Comparison of ENCODE assay signal across 1 cellular context in the genomic region with DNA sequence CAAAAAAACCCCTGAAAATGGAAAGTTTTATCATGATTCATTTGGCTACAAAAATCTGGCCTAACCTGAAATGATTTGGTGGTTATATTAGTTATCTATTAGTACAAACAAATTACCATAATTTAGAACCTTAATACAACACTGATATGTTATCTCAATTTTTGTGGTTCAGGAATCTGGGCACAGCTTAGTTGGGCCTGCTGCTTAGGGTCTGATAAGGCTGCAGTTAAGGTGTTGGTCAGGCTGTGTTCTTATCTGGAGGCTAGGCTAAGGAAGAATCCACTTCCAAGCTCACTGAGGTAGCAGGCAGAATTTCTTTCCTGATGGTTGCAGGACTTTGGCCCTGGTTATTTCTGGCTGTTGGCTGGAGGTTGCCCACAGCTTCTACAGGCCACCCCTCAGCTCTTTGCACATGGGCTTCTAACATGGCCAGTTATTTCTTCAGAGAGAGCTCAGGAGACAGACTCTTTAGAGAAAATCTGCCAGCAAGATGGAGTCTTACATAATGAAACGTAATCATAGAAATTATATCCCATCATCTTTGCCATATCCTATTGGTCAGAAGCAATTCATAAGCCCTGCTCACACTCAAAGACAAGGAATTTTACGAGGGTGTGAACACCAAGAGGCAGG.
TF ChIP-seq lines count a peak whose summit lies in the region.

No MANE protein-coding gene starts in this region.

TF ChIP-seq in K562, 482 proteins besides CTCF, POLR2A, EP300 and RAD21 (continued from another document and continues in another):
- TF ChIP-seq, protein P1, sequence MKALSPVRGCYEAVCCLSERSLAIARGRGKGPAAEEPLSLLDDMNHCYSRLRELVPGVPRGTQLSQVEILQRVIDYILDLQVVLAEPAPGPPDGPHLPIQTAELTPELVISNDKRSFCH (CRISPR knock-in tag; IDR thresholded peaks at IDR 0.05): no peak
- TF ChIP-seq, protein P1 (tag; IDR thresholded peaks at IDR 0.05): 0 out of 2 replicates have a peak, but pooled peaks have one; percentile 51
- TF ChIP-seq, protein P2, sequence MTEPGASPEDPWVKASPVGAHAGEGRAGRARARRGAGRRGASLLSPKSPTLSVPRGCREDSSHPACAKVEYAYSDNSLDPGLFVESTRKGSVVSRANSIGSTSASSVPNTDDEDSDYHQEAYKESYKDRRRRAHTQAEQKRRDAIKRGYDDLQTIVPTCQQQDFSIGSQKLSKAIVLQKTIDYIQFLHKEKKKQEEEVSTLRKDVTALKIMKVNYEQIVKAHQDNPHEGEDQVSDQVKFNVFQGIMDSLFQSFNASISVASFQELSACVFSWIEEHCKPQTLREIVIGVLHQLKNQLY (CRISPR knock-in tag; conservative IDR thresholded peaks at IDR 0.05): no peak
- TF ChIP-seq U2AF2 (optimal IDR thresholded peaks at IDR 0.05; ENCODE audit: low read depth, low read length) (no peak), NR2F6 (CRISPR knock-in tag; IDR thresholded peaks at IDR 0.05) (no peak), SIN3B (IDR thresholded peaks at IDR 0.05; ENCODE audit: low read depth) (no peak), PML (IDR thresholded peaks at IDR 0.05; ENCODE audit: low read length) (peak; percentile 81; the same call in 1 of the 2 replicates), SPI1 (IDR thresholded peaks at IDR 0.05; ENCODE audit: borderline replicate concordance, low read depth, low read length) (no peak), NR4A1 (CRISPR knock-in tag; IDR thresholded peaks at IDR 0.05) (no peak), NR4A1 (tag; IDR thresholded peaks at IDR 0.05) (peak; percentile 81), ESRRA (IDR thresholded peaks at IDR 0.05; ENCODE audit: borderline replicate concordance, low read depth) (peak; percentile 94; the same call in 1 of the 2 replicates), SMAD4 (CRISPR knock-in tag; conservative IDR thresholded peaks at IDR 0.05) (peak; percentile 78), ZNF584 (CRISPR knock-in tag; IDR thresholded peaks at IDR 0.05; ENCODE audit: low read depth) (peak; percentile 75; the same call in 1 of the 2 replicates), MCM3 (IDR thresholded peaks at IDR 0.05) (no peak), KLF13 (tag; IDR thresholded peaks at IDR 0.05; ENCODE audit: borderline replicate concordance, low read depth) (no peak), FOXK2 (conservative IDR thresholded peaks at IDR 0.05 in 1 of 2, IDR thresholded peaks at IDR 0.05 in 1 of 2; ENCODE audit: low read depth in 2 of 2) (no peak), ZSCAN29 (IDR thresholded peaks at IDR 0.05) (no peak), ATF7 (IDR thresholded peaks at IDR 0.05) (no peak), RBM39 (optimal IDR thresholded peaks at IDR 0.05; ENCODE audit: low read depth, low read length) (no peak), SIRT6 (IDR thresholded peaks at IDR 0.05; ENCODE audit: low read depth, low read length) (no peak), TAF15 (IDR thresholded peaks at IDR 0.05; ENCODE audit: low read depth, low read length) (no peak), NCOA4 (IDR thresholded peaks at IDR 0.05; ENCODE audit: partially characterized antibody) (no peak), ESRRB (CRISPR knock-in tag; IDR thresholded peaks at IDR 0.05; ENCODE audit: borderline replicate concordance) (no peak), ZNF408 (CRISPR knock-in tag; IDR thresholded peaks at IDR 0.05; ENCODE audit: low read depth) (no peak), ZNF143 (CRISPR knock-in tag; IDR thresholded peaks at IDR 0.05) (no peak), MIER1 (IDR thresholded peaks at IDR 0.05; ENCODE audit: low read depth) (no peak), ZNF444 (CRISPR knock-in tag; IDR thresholded peaks at IDR 0.05) (no peak), BACH1 (tag; IDR thresholded peaks at IDR 0.05) (no peak), KAT8 (IDR thresholded peaks at IDR 0.05; ENCODE audit: low read depth) (no peak), TEAD2 (tag; IDR thresholded peaks at IDR 0.05) (no peak), ZNF133 (CRISPR knock-in tag; IDR thresholded peaks at IDR 0.05) (no peak), MED1 (CRISPR knock-in tag; IDR thresholded peaks at IDR 0.05; ENCODE audit: borderline replicate concordance) (no peak), RBFOX2 (IDR thresholded peaks at IDR 0.05; ENCODE audit: low read depth, low read length) (no peak), DACH1 (IDR thresholded peaks at IDR 0.05; ENCODE audit: partially characterized antibody) (peak; percentile 95), ILK (tag; IDR thresholded peaks at IDR 0.05; ENCODE audit: borderline replicate concordance, low read depth) (no peak)
- TF ChIP-seq, protein P3, sequence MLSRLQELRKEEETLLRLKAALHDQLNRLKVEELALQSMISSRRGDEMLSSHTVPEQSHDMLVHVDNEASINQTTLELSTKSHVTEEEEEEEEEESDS (CRISPR knock-in tag; IDR thresholded peaks at IDR 0.05): no peak
- TF ChIP-seq, protein P4, sequence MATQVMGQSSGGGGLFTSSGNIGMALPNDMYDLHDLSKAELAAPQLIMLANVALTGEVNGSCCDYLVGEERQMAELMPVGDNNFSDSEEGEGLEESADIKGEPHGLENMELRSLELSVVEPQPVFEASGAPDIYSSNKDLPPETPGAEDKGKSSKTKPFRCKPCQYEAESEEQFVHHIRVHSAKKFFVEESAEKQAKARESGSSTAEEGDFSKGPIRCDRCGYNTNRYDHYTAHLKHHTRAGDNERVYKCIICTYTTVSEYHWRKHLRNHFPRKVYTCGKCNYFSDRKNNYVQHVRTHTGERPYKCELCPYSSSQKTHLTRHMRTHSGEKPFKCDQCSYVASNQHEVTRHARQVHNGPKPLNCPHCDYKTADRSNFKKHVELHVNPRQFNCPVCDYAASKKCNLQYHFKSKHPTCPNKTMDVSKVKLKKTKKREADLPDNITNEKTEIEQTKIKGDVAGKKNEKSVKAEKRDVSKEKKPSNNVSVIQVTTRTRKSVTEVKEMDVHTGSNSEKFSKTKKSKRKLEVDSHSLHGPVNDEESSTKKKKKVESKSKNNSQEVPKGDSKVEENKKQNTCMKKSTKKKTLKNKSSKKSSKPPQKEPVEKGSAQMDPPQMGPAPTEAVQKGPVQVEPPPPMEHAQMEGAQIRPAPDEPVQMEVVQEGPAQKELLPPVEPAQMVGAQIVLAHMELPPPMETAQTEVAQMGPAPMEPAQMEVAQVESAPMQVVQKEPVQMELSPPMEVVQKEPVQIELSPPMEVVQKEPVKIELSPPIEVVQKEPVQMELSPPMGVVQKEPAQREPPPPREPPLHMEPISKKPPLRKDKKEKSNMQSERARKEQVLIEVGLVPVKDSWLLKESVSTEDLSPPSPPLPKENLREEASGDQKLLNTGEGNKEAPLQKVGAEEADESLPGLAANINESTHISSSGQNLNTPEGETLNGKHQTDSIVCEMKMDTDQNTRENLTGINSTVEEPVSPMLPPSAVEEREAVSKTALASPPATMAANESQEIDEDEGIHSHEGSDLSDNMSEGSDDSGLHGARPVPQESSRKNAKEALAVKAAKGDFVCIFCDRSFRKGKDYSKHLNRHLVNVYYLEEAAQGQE (CRISPR knock-in tag; IDR thresholded peaks at IDR 0.05; ENCODE audit: low read depth): no peak
- TF ChIP-seq, protein P5, sequence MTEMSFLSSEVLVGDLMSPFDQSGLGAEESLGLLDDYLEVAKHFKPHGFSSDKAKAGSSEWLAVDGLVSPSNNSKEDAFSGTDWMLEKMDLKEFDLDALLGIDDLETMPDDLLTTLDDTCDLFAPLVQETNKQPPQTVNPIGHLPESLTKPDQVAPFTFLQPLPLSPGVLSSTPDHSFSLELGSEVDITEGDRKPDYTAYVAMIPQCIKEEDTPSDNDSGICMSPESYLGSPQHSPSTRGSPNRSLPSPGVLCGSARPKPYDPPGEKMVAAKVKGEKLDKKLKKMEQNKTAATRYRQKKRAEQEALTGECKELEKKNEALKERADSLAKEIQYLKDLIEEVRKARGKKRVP (CRISPR knock-in tag; IDR thresholded peaks at IDR 0.05): no peak
- TF ChIP-seq, protein P6, sequence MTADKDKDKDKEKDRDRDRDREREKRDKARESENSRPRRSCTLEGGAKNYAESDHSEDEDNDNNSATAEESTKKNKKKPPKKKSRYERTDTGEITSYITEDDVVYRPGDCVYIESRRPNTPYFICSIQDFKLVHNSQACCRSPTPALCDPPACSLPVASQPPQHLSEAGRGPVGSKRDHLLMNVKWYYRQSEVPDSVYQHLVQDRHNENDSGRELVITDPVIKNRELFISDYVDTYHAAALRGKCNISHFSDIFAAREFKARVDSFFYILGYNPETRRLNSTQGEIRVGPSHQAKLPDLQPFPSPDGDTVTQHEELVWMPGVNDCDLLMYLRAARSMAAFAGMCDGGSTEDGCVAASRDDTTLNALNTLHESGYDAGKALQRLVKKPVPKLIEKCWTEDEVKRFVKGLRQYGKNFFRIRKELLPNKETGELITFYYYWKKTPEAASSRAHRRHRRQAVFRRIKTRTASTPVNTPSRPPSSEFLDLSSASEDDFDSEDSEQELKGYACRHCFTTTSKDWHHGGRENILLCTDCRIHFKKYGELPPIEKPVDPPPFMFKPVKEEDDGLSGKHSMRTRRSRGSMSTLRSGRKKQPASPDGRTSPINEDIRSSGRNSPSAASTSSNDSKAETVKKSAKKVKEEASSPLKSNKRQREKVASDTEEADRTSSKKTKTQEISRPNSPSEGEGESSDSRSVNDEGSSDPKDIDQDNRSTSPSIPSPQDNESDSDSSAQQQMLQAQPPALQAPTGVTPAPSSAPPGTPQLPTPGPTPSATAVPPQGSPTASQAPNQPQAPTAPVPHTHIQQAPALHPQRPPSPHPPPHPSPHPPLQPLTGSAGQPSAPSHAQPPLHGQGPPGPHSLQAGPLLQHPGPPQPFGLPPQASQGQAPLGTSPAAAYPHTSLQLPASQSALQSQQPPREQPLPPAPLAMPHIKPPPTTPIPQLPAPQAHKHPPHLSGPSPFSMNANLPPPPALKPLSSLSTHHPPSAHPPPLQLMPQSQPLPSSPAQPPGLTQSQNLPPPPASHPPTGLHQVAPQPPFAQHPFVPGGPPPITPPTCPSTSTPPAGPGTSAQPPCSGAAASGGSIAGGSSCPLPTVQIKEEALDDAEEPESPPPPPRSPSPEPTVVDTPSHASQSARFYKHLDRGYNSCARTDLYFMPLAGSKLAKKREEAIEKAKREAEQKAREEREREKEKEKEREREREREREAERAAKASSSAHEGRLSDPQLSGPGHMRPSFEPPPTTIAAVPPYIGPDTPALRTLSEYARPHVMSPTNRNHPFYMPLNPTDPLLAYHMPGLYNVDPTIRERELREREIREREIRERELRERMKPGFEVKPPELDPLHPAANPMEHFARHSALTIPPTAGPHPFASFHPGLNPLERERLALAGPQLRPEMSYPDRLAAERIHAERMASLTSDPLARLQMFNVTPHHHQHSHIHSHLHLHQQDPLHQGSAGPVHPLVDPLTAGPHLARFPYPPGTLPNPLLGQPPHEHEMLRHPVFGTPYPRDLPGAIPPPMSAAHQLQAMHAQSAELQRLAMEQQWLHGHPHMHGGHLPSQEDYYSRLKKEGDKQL (CRISPR knock-in tag; IDR thresholded peaks at IDR 0.05; ENCODE audit: borderline replicate concordance): peak; percentile 46; the same call in 1 of the 2 replicates
- TF ChIP-seq, protein P7, sequence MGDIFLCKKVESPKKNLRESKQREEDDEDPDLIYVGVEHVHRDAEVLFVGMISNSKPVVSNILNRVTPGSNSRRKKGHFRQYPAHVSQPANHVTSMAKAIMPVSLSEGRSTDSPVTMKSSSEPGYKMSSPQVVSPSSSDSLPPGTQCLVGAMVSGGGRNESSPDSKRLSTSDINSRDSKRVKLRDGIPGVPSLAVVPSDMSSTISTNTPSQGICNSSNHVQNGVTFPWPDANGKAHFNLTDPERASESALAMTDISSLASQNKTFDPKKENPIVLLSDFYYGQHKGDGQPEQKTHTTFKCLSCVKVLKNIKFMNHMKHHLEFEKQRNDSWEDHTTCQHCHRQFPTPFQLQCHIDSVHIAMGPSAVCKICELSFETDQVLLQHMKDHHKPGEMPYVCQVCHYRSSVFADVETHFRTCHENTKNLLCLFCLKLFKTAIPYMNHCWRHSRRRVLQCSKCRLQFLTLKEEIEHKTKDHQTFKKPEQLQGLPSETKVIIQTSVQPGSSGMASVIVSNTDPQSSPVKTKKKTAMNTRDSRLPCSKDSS (IDR thresholded peaks at IDR 0.05; ENCODE audit: low read depth, partially characterized antibody): no peak
- TF ChIP-seq, protein P8, sequence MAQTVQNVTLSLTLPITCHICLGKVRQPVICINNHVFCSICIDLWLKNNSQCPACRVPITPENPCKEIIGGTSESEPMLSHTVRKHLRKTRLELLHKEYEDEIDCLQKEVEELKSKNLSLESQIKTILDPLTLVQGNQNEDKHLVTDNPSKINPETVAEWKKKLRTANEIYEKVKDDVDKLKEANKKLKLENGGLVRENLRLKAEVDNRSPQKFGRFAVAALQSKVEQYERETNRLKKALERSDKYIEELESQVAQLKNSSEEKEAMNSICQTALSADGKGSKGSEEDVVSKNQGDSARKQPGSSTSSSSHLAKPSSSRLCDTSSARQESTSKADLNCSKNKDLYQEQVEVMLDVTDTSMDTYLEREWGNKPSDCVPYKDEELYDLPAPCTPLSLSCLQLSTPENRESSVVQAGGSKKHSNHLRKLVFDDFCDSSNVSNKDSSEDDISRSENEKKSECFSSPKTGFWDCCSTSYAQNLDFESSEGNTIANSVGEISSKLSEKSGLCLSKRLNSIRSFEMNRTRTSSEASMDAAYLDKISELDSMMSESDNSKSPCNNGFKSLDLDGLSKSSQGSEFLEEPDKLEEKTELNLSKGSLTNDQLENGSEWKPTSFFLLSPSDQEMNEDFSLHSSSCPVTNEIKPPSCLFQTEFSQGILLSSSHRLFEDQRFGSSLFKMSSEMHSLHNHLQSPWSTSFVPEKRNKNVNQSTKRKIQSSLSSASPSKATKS (CRISPR knock-in tag; IDR thresholded peaks at IDR 0.05): no peak
- TF ChIP-seq, protein P9, sequence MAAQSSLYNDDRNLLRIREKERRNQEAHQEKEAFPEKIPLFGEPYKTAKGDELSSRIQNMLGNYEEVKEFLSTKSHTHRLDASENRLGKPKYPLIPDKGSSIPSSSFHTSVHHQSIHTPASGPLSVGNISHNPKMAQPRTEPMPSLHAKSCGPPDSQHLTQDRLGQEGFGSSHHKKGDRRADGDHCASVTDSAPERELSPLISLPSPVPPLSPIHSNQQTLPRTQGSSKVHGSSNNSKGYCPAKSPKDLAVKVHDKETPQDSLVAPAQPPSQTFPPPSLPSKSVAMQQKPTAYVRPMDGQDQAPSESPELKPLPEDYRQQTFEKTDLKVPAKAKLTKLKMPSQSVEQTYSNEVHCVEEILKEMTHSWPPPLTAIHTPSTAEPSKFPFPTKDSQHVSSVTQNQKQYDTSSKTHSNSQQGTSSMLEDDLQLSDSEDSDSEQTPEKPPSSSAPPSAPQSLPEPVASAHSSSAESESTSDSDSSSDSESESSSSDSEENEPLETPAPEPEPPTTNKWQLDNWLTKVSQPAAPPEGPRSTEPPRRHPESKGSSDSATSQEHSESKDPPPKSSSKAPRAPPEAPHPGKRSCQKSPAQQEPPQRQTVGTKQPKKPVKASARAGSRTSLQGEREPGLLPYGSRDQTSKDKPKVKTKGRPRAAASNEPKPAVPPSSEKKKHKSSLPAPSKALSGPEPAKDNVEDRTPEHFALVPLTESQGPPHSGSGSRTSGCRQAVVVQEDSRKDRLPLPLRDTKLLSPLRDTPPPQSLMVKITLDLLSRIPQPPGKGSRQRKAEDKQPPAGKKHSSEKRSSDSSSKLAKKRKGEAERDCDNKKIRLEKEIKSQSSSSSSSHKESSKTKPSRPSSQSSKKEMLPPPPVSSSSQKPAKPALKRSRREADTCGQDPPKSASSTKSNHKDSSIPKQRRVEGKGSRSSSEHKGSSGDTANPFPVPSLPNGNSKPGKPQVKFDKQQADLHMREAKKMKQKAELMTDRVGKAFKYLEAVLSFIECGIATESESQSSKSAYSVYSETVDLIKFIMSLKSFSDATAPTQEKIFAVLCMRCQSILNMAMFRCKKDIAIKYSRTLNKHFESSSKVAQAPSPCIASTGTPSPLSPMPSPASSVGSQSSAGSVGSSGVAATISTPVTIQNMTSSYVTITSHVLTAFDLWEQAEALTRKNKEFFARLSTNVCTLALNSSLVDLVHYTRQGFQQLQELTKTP (IDR thresholded peaks at IDR 0.05; ENCODE audit: low read depth in 1 of 2, partially characterized antibody in 2 of 2): no peak
